Comparison of ENCODE assay signal across 18 cellular contexts in the genomic region with DNA sequence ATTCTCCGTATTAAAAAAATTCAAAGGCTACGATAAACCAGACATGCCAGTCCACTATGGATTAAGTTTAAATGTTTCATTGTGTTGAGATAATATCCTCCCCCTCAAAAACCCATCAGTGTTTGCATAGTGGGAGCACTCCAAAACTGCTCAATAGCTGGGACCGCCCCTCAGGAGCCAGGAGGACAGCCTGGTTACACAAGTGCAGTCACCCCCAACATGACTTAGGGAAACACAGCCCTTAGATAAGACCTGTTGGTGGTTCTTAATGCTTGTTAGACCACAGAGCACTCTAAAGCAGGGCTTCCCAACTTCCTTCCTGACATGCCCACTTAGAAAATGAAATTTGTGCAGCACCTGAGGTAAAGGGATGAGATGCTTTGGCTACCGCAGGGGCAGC.
"Had no signal": no experiment of that assay in that cellular context is flagged by ENCODE, and none has a peak within 500 bp of the region (broad histone marks: within the 10 kb centered on the region; RNA-seq: fewer than 3 reads in every experiment).

No MANE protein-coding gene starts in this region.

- H3K4me1 ChIP-seq: foreskin keratinocyte, heart right ventricle, prostate gland, transverse colon, vagina had no signal

- H3K27me3 ChIP-seq: foreskin keratinocyte, heart right ventricle, transverse colon, vagina had no signal

- H3K27ac ChIP-seq: coronary artery, foreskin keratinocyte, heart right ventricle, prostate gland, skin epidermis, transverse colon, vagina had no signal

- DNase-seq: activated naive CD4-positive, alpha-beta T cell; activated naive CD8-positive, alpha-beta T cell treated with anti-CD3 and anti-CD28 coated beads, Interleukin-2, amount 10 ng/mL, durations not matched to agents 7 days and 5 days; effector CD4-positive, alpha-beta T cell; foreskin keratinocyte; heart right ventricle; islet precursor cell; mammary epithelial cell; mucosa of descending colon; right cardiac atrium; stimulated activated CD4-positive, alpha-beta T cell treated with anti-CD3 and anti-CD28 coated beads, Interleukin-4, amount 100 ng/mL, for 24 hours; stimulated activated naive CD4-positive, alpha-beta T cell treated with Interleukin-2 at 50 U/mL for 16 hours; substantia nigra; T-helper 17 cell; transverse colon had no signal

- H3K36me3 ChIP-seq: prostate gland had no signal

- H3K4me3 ChIP-seq: coronary artery, heart right ventricle, mucosa of descending colon, prostate gland, skin epidermis, transverse colon, vagina had no signal
